Comparison of ENCODE assay signal across 8 cellular contexts in the genomic region with DNA sequence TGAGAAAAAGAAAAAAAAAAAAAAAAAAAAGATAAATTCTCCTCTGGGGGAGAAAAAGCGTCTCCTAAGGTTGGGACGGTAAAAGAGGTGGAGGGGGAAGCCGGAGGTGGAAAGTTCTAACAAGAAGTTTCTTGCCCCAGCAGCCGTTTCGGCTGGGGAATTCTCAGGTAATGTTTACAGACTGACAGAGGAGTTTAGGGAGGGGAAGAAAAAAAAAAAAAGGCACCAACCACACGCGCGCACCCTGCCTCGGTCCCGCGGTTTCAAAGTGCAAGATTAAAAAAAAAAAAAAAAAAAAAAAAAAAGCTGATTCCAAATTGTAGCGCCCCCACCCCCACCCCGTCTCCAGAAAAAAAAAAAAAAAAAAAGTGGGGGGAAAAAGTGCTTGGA. TPM values are rescaled to one million over a fixed set of nuclear protein-coding genes. Genes with fewer than 3 reads are reported as not detected.
DNase-seq lines count a peak whose midpoint lies in the region; ATAC-seq, FAIRE-seq and TF ChIP-seq lines count a peak whose summit lies in the region.

No MANE protein-coding gene starts in this region.

- H4K91ac ChIP-seq in trophoblast cell (ENCODE audit: low read depth, low read length), result peak overlapping the region; percentile 49

- H3K4me3 ChIP-seq in HCT116 (replicated peaks in 1 of 2; ENCODE audit: low read depth in 1 of 2, low read length in 2 of 2) (peak overlapping the region; percentile 71 to 75), epithelial cell of esophagus (ENCODE audit: low read length) (peak overlapping the region; percentile 74), trophoblast cell (ENCODE audit: low read depth, low read length) (peak overlapping the region; percentile 79)

- no peaks in the 10 kb centered on the region for H3K9me3 Mint-ChIP-seq in activated B cell treated with CpG ODN at 0.5 μM for 24 hours

- H3K9ac ChIP-seq in HCT116 (ENCODE audit: low read length) (peak overlapping the region; percentile 83), trophoblast cell (ENCODE audit: low read length) (peak overlapping the region; percentile 59)

- no TSS peak for BruUV-seq in HCT116 (replicated peaks; lab: Mats Ljungman, UMichigan)

- H3K79me2 ChIP-seq in HCT116 (ENCODE audit: insufficient read depth, low read length) (peaks cover 48% of the 10 kb centered on the region), trophoblast cell (ENCODE audit: control insufficient read depth, insufficient read depth, low read length, poor library complexity) (peaks cover 8% of the 10 kb centered on the region)

- H3K4me3 Mint-ChIP-seq in activated B cell treated with CpG ODN at 0.5 μM for 24 hours, result peak overlapping the region; percentile 82

- H2AK5ac ChIP-seq in trophoblast cell (ENCODE audit: low read length), result no peak overlapping the region

- H4K8ac ChIP-seq in trophoblast cell (ENCODE audit: low read depth, low read length), result no peak overlapping the region

- no peak overlapping the region for H3K27ac Mint-ChIP-seq in activated B cell treated with CpG ODN at 0.5 μM for 24 hours

- H2AFZ ChIP-seq in HCT116 (ENCODE audit: low read depth, low read length, poor library complexity, severe bottlenecking), result no peak overlapping the region
- H2AFZ ChIP-seq in trophoblast cell (ENCODE audit: insufficient read depth, low read length, poor library complexity), result peak overlapping the region; percentile 77

- intact Hi-C loops in HCT116 (cut with micrococcal nuclease), result no loop called here
- intact Hi-C loops in activated B cell treated with CpG ODN at 0.5 μM for 24 hours (cut with micrococcal nuclease), result no loop called here

- no peak for FAIRE-seq in urothelium cell line (lab: Jason Lieb, UNC)

- CTCF ChIA-PET in HCT116 (lab: Charles Lee), result interaction anchor here (0.9 to 5.2 kb wide), 6 partner anchors 14 to 493 kb away, joined by 3 to 42 read pairs (median 4); no protein-coding TSS in a partner anchor
- CTCF ChIA-PET in activated B cell treated with CpG ODN at 0.5 μM for 24 hours (lab: Charles Lee), result interaction anchor here (1.4 to 1.6 kb wide), 2 partner anchors 19 to 302 kb away, joined by 3 to 4 read pairs; no protein-coding TSS in a partner anchor

- H3K9me2 ChIP-seq in HCT116 (ENCODE audit: insufficient read depth), result no peaks in the 10 kb centered on the region

- RAD21 ChIA-PET in HCT116 (lab: Charles Lee; ENCODE audit: low non-redundant PET in 1 of 2, low total read pairs in 2 of 2, uncharacterized antibody in 2 of 2, unreplicated experiment in 2 of 2), result interaction anchor here in 1 of 2 experiments (0.6 kb wide), 1 partner anchor 16 kb away, joined by 3 read pairs; no protein-coding TSS in a partner anchor

- no peaks in the 10 kb centered on the region for H4K20me1 ChIP-seq in HCT116 (ENCODE audit: insufficient read depth)

- no peak for TF ChIP-seq RAD21 in HCT116 (IDR thresholded peaks at IDR 0.05; ENCODE audit: low read depth)

- no peak for TF ChIP-seq POLR2A in HCT116 (IDR thresholded peaks at IDR 0.05; ENCODE audit: borderline replicate concordance, extremely low read depth, insufficient read depth, insufficient read length)

- H2BK5ac ChIP-seq in trophoblast cell (ENCODE audit: low read depth, low read length, poor library complexity), result no peak overlapping the region

- no peaks in the 10 kb centered on the region for H3K27me3 ChIP-seq in HCT116 (ENCODE audit: insufficient read depth, low read length)
- no peaks in the 10 kb centered on the region for H3K27me3 ChIP-seq in trophoblast cell (ENCODE audit: insufficient read depth, low read length)

- no peak overlapping the region for H2BK12ac ChIP-seq in trophoblast cell (ENCODE audit: low read length)

- no peak for DNase-seq in HCT116 (ENCODE audit: low read depth, low spot score)
- DNase-seq in activated B cell treated with CpG ODN at 0.5 μM for 24 hours, result no peak
- DNase-seq in epithelial cell of esophagus (ENCODE audit: low read depth), result peak; percentile 77
- peak; percentile 38 to 55 for DNase-seq in trophoblast cell
- no peak for DNase-seq in NOMO-1 treated with DMSO at 0.1 percent for 48 hours (lab: John Stamatoyannopoulos, UW; ENCODE audit: unreplicated experiment)
- DNase-seq in urothelium cell line (ENCODE audit: low spot score), result no peak
- DNase-seq in NCI-H2196 (lab: John Stamatoyannopoulos, UW; ENCODE audit: unreplicated experiment), result no peak
- no peak for DNase-seq in nucleus accumbens (lab: John Stamatoyannopoulos, UW)

- peak overlapping the region; percentile 86 for H2BK120ac ChIP-seq in trophoblast cell (ENCODE audit: insufficient read depth, low read length, poor library complexity)

- H3K36me3 ChIP-seq in HCT116 (ENCODE audit: control insufficient read depth in 1 of 2, insufficient read depth in 2 of 2, low read length in 2 of 2) (no peaks in the 10 kb centered on the region), trophoblast cell (ENCODE audit: control insufficient read depth in 1 of 2, insufficient read depth in 2 of 2, low read length in 2 of 2) (no peaks in the 10 kb centered on the region)

- H3K18ac ChIP-seq in trophoblast cell (ENCODE audit: low read length), result no peak overlapping the region

- no peaks in the 10 kb centered on the region for H3K36me3 Mint-ChIP-seq in activated B cell treated with CpG ODN at 0.5 μM for 24 hours (ENCODE audit: low read depth)

- POLR2A ChIA-PET in HCT116 (lab: Charles Lee) (interaction anchor here (0.6 to 3.1 kb wide), 9 partner anchors 13 to 193 kb away, joined by 3 to 12 read pairs (median 3); no protein-coding TSS in a partner anchor), activated B cell treated with CpG ODN at 0.5 μM for 24 hours (lab: Charles Lee) (interaction anchor here (0.6 kb wide), 4 partner anchors 106 to 1002 kb away, joined by 3 to 5 read pairs (median 3); no protein-coding TSS in a partner anchor)

- no peak overlapping the region for H3K4ac ChIP-seq in trophoblast cell (ENCODE audit: low read depth, low read length)

- ATAC-seq in HCT116 (no peak), activated B cell treated with CpG ODN at 0.5 μM for 24 hours (ENCODE audit: low read depth) (no peak)

- peaks cover 60% of the 10 kb centered on the region for H3K27me3 Mint-ChIP-seq in activated B cell treated with CpG ODN at 0.5 μM for 24 hours

- peaks cover 43% of the 10 kb centered on the region for H3K4me1 Mint-ChIP-seq in activated B cell treated with CpG ODN at 0.5 μM for 24 hours

- WGBS in trophoblast cell (ENCODE audit: extremely low coverage, insufficient coverage, insufficient read length), result no CpG with 5 or more reads among the region's 13 CpGs

- H3K4me1 ChIP-seq in HCT116 (ENCODE audit: control insufficient read depth in 1 of 2, insufficient read depth in 2 of 2, low read length in 2 of 2) (peaks cover 35 to 61% of the 10 kb centered on the region in 2 experiments), trophoblast cell (ENCODE audit: control insufficient read depth in 1 of 2, insufficient read depth in 2 of 2, low read length in 2 of 2) (peaks cover 21 to 28% of the 10 kb centered on the region in 2 experiments)

- H3K4me2 ChIP-seq in HCT116 (ENCODE audit: low read length) (peak overlapping the region; percentile 92), trophoblast cell (ENCODE audit: low read length) (peak overlapping the region; percentile 97)

- H3K23ac ChIP-seq in trophoblast cell (ENCODE audit: low read length), result no peak overlapping the region

- no peaks in the 10 kb centered on the region for H3K9me3 ChIP-seq in HCT116 (ENCODE audit: control insufficient read depth in 1 of 2, insufficient read depth in 1 of 2, low read depth in 1 of 2, low read length in 2 of 2)
- no peaks in the 10 kb centered on the region for H3K9me3 ChIP-seq in trophoblast cell (ENCODE audit: insufficient read depth, low read depth, low read length)

- TF ChIP-seq CTCF in HCT116 (IDR thresholded peaks at IDR 0.05 in 2 of 3, conservative IDR thresholded peaks at IDR 0.05 in 1 of 3; ENCODE audit: borderline replicate concordance in 1 of 3, insufficient read depth in 1 of 3, low read depth in 2 of 3, low read length in 2 of 3), result no peak
- no peak for TF ChIP-seq CTCF in activated B cell treated with CpG ODN at 0.5 μM for 24 hours (IDR thresholded peaks at IDR 0.05)
- TF ChIP-seq CTCF in epithelial cell of esophagus (IDR thresholded peaks at IDR 0.05; ENCODE audit: insufficient read depth, low read depth, low read length, missing control alignments), result no peak

- no peak overlapping the region for H3K14ac ChIP-seq in trophoblast cell (ENCODE audit: low read length)

- no peak overlapping the region for H4K12ac ChIP-seq in trophoblast cell (ENCODE audit: low read depth, low read length)

- H3K27ac ChIP-seq in HCT116 (ENCODE audit: low read depth, low read length) (peak overlapping the region; percentile 97), trophoblast cell (ENCODE audit: low read depth, low read length) (peak overlapping the region; percentile 96)

- H3K79me1 ChIP-seq in trophoblast cell (ENCODE audit: low read length), result peaks cover 28% of the 10 kb centered on the region

TF ChIP-seq in HCT116, 20 proteins besides CTCF, POLR2A, EP300 and RAD21:
- TF ChIP-seq POLR2AphosphoS5 (IDR thresholded peaks at IDR 0.05; ENCODE audit: low read depth, low read length), result peak; percentile 52
- no peak for TF ChIP-seq EZH2 (IDR thresholded peaks at IDR 0.05)
- no peak for TF ChIP-seq SRF (IDR thresholded peaks at IDR 0.05; ENCODE audit: low read depth)
- TF ChIP-seq ZBTB33 (IDR thresholded peaks at IDR 0.05; ENCODE audit: extremely low read depth, insufficient replicate concordance, low read length), result no peak
- no peak for TF ChIP-seq SP1 (IDR thresholded peaks at IDR 0.05; ENCODE audit: low read depth)

RNA-seq across cellular contexts. Expression of gene DHRS3, which starts 0.5 kb away (rescaled TPM):
- total RNA-seq in HCT116 (2021; ENCODE audit: unreplicated experiment), result 87.0 TPM
- polyA plus RNA-seq in HCT116 (2012), result 91.6 and 92.2 TPM in 2 replicates
- total RNA-seq in activated B cell treated with CpG ODN at 0.5 μM for 24 hours, result 0.39 and 1.8 TPM in 2 replicates
- polyA plus RNA-seq in trophoblast cell (2013), result 6.9 and 7.0 TPM in 2 replicates

RNA-seq across cellular contexts. Expression of gene AADACL4, which starts 26.4 kb away (rescaled TPM):
- not detected for total RNA-seq in HCT116 (2021; ENCODE audit: unreplicated experiment)
- not detected in 2 replicates for polyA plus RNA-seq in HCT116 (2012)
- total RNA-seq in activated B cell treated with CpG ODN at 0.5 μM for 24 hours, result not detected in 2 replicates
- polyA plus RNA-seq in trophoblast cell (2013), result 0.03 TPM in 1 of 2 replicates, not detected in the other

Comparison
In these comparisons a context has a peak if more than half of its experiments do, and no peak if none do; other contexts are left out.
1. DNase-seq: peak in epithelial cell of esophagus (single experiment) and trophoblast cell (2 of 2); none in HCT116 (single experiment), activated B cell treated with CpG ODN at 0.5 μM for 24 hours (single experiment), NOMO-1 treated with DMSO at 0.1 percent for 48 hours (single experiment), urothelium cell line (single experiment), NCI-H2196 (single experiment) and nucleus accumbens (0 of 56).
2. RNA of gene DHRS3, which starts 0.5 kb away (total RNA-seq): 87.0 TPM in HCT116 (single experiment); 0.39 to 1.8 TPM in activated B cell treated with CpG ODN at 0.5 μM for 24 hours; every median in the first group is over 10 times any median in the second.
3. Peak in every context shown above with its lines, with median percentiles within 50 percentile points of each other: H3K4me3 ChIP-seq.